In genomic region chr7:132541656-132542055, GRCh38 we compare ENCODE assay signal across 22 cellular contexts. TPM values are rescaled to one million over a fixed set of nuclear protein-coding genes. Genes with fewer than 3 reads are reported as not detected.
DNase-seq lines count a peak whose midpoint lies in the region; ATAC-seq lines count a peak whose summit lies in the region.
"Had no signal": no experiment of that assay in that cellular context is flagged by ENCODE, and none has a peak within 500 bp of the region (broad histone marks: within the 10 kb centered on the region; RNA-seq: fewer than 3 reads in every experiment).

No MANE protein-coding gene starts in this region.

- peaks cover 30% of the 10 kb centered on the region for H3K27me3 Mint-ChIP-seq in activated naive CD4-positive, alpha-beta T cell treated with anti-CD3 and anti-CD28 coated beads, Interleukin-2, amount 10 ng/mL, durations not matched to agents 7 days and 5 days
- H3K27me3 Mint-ChIP-seq in activated T-helper 17 cell treated with anti-CD3 and anti-CD28 coated beads, Interleukin-2, amount 50 U/mL, for 72 hours, result peaks cover 4% of the 10 kb centered on the region
- peaks cover 10% of the 10 kb centered on the region for H3K27me3 Mint-ChIP-seq in stimulated activated memory B cell treated with anti-CD40 and anti-IgM and Interleukin-4, amounts not matched to agents 10 μg/mL and 1 μg/mL and 100 μg/mL, for 72 hours
- H3K27me3 Mint-ChIP-seq: CD4-positive, alpha-beta T cell had no signal

- ATAC-seq in activated naive CD4-positive, alpha-beta T cell treated with anti-CD3 and anti-CD28 coated beads, Interleukin-2, amount 50 U/mL, for 72 hours, result peak; percentile 45 to 58
- peak; percentile 24 for ATAC-seq in activated T-helper 17 cell treated with anti-CD3 and anti-CD28 coated beads, Interleukin-2, amount 50 U/mL, for 72 hours (replicated peaks)
- ATAC-seq in stimulated activated memory B cell treated with anti-CD40 and anti-IgM and Interleukin-4, amounts not matched to agents 10 μg/mL and 1 μg/mL and 100 μg/mL, for 72 hours, result no peak
- ATAC-seq in HG03025 (IDR thresholded peaks at IDR 0.05; ENCODE audit: low FRiP score, unreplicated experiment), result no peak
- ATAC-seq: HCT116, HepG2, K562, PC-3 had no signal

- H3K27ac Mint-ChIP-seq in activated naive CD4-positive, alpha-beta T cell treated with anti-CD3 and anti-CD28 coated beads, Interleukin-2, amount 50 U/mL, for 72 hours, result no peak overlapping the region
- H3K27ac Mint-ChIP-seq in activated naive CD4-positive, alpha-beta T cell treated with anti-CD3 and anti-CD28 coated beads, Interleukin-2, amount 10 ng/mL, durations not matched to agents 7 days and 5 days, result no peak overlapping the region
- H3K27ac Mint-ChIP-seq in activated T-helper 17 cell treated with anti-CD3 and anti-CD28 coated beads, Interleukin-2, amount 50 U/mL, for 72 hours, result no peak overlapping the region
- no peak overlapping the region for H3K27ac Mint-ChIP-seq in stimulated activated memory B cell treated with anti-CD40 and anti-IgM and Interleukin-4, amounts not matched to agents 10 μg/mL and 1 μg/mL and 100 μg/mL, for 72 hours
- H3K27ac Mint-ChIP-seq: CD4-positive, alpha-beta T cell had no signal

- CTCF ChIA-PET in activated naive CD4-positive, alpha-beta T cell treated with anti-CD3 and anti-CD28 coated beads, Interleukin-2, amount 10 ng/mL, durations not matched to agents 7 days and 5 days (lab: Charles Lee), result no interaction called here

- H3K9me3 Mint-ChIP-seq in activated naive CD4-positive, alpha-beta T cell treated with anti-CD3 and anti-CD28 coated beads, Interleukin-2, amount 50 U/mL, for 72 hours, result peaks cover 0 to 5% of the 10 kb centered on the region in 2 donors
- peaks cover 6% of the 10 kb centered on the region for H3K9me3 Mint-ChIP-seq in activated naive CD4-positive, alpha-beta T cell treated with anti-CD3 and anti-CD28 coated beads, Interleukin-2, amount 10 ng/mL, durations not matched to agents 7 days and 5 days
- H3K9me3 Mint-ChIP-seq in activated T-helper 17 cell treated with anti-CD3 and anti-CD28 coated beads, Interleukin-2, amount 50 U/mL, for 72 hours, result peaks cover 5% of the 10 kb centered on the region
- peaks cover 7% of the 10 kb centered on the region for H3K9me3 Mint-ChIP-seq in stimulated activated memory B cell treated with anti-CD40 and anti-IgM and Interleukin-4, amounts not matched to agents 10 μg/mL and 1 μg/mL and 100 μg/mL, for 72 hours

- peaks cover 0 to 8% of the 10 kb centered on the region in 2 donors for H3K36me3 Mint-ChIP-seq in activated naive CD4-positive, alpha-beta T cell treated with anti-CD3 and anti-CD28 coated beads, Interleukin-2, amount 50 U/mL, for 72 hours
- H3K36me3 Mint-ChIP-seq in activated naive CD4-positive, alpha-beta T cell treated with anti-CD3 and anti-CD28 coated beads, Interleukin-2, amount 10 ng/mL, durations not matched to agents 7 days and 5 days, result peaks cover 58% of the 10 kb centered on the region
- no peaks in the 10 kb centered on the region for H3K36me3 Mint-ChIP-seq in activated T-helper 17 cell treated with anti-CD3 and anti-CD28 coated beads, Interleukin-2, amount 50 U/mL, for 72 hours (ENCODE audit: low read depth)
- no peaks in the 10 kb centered on the region for H3K36me3 Mint-ChIP-seq in stimulated activated memory B cell treated with anti-CD40 and anti-IgM and Interleukin-4, amounts not matched to agents 10 μg/mL and 1 μg/mL and 100 μg/mL, for 72 hours

- peaks cover 43% of the 10 kb centered on the region for H3K4me1 Mint-ChIP-seq in activated naive CD4-positive, alpha-beta T cell treated with anti-CD3 and anti-CD28 coated beads, Interleukin-2, amount 10 ng/mL, durations not matched to agents 7 days and 5 days
- peaks cover 4% of the 10 kb centered on the region for H3K4me1 Mint-ChIP-seq in activated T-helper 17 cell treated with anti-CD3 and anti-CD28 coated beads, Interleukin-2, amount 50 U/mL, for 72 hours
- H3K4me1 Mint-ChIP-seq in stimulated activated memory B cell treated with anti-CD40 and anti-IgM and Interleukin-4, amounts not matched to agents 10 μg/mL and 1 μg/mL and 100 μg/mL, for 72 hours, result no peaks in the 10 kb centered on the region

- H3K4me3 Mint-ChIP-seq in activated naive CD4-positive, alpha-beta T cell treated with anti-CD3 and anti-CD28 coated beads, Interleukin-2, amount 10 ng/mL, durations not matched to agents 7 days and 5 days, result no peak overlapping the region
- H3K4me3 Mint-ChIP-seq in activated T-helper 17 cell treated with anti-CD3 and anti-CD28 coated beads, Interleukin-2, amount 50 U/mL, for 72 hours, result no peak overlapping the region
- H3K4me3 Mint-ChIP-seq in stimulated activated memory B cell treated with anti-CD40 and anti-IgM and Interleukin-4, amounts not matched to agents 10 μg/mL and 1 μg/mL and 100 μg/mL, for 72 hours, result no peak overlapping the region
- H3K4me3 Mint-ChIP-seq: CD4-positive, alpha-beta T cell had no signal

- DNase-seq in activated naive CD4-positive, alpha-beta T cell treated with anti-CD3 and anti-CD28 coated beads, Interleukin-2, amount 50 U/mL, for 72 hours (ENCODE audit: low spot score in 2 of 2), result no peak
- no peak for DNase-seq in activated naive CD4-positive, alpha-beta T cell treated with anti-CD3 and anti-CD28 coated beads, Interleukin-2, amount 10 ng/mL, durations not matched to agents 7 days and 5 days
- DNase-seq in iPS DF 4.7 (ENCODE audit: extremely low read depth, low spot score), result peak; percentile 56
- DNase-seq in GM19240 (ENCODE audit: insufficient read length, low spot score), result no peak
- DNase-seq: CD4-positive, alpha-beta T cell; DMS53; GM23248; Kasumi-1; NCI-H1092 treated with DMSO at 0.1 percent for 48 hours; NCI-H2029 treated with DMSO at 0.1 percent for 48 hours; NCI-H446 treated with DMSO at 0.1 percent for 48 hours; NCI-H526; NCI-H82; NK-92 treated with Interleukin-12 subunit alpha and Interleukin-12 subunit beta, amount 100 ng/mL, for 24 hours; PC-3; SK-N-SH had no signal

RNA-seq across cellular contexts. Expression of gene PLXNA4, which starts 34.6 kb away (rescaled TPM):
- under 1 TPM; 0.06 to 0.41 TPM for total RNA-seq in activated naive CD4-positive, alpha-beta T cell treated with anti-CD3 and anti-CD28 coated beads, Interleukin-2, amount 50 U/mL, for 72 hours
- total RNA-seq in activated T-helper 17 cell treated with anti-CD3 and anti-CD28 coated beads, Interleukin-2, amount 50 U/mL, for 72 hours, result 1 to 10 TPM; 1.4 to 2.3 TPM

Comparison
In these comparisons a context has a peak if more than half of its experiments do, and no peak if none do; other contexts are left out.
1. ATAC-seq: peak in activated naive CD4-positive, alpha-beta T cell treated with anti-CD3 and anti-CD28 coated beads, Interleukin-2, amount 50 U/mL, for 72 hours (2 of 2) and activated T-helper 17 cell treated with anti-CD3 and anti-CD28 coated beads, Interleukin-2, amount 50 U/mL, for 72 hours (single experiment); none in stimulated activated memory B cell treated with anti-CD40 and anti-IgM and Interleukin-4, amounts not matched to agents 10 μg/mL and 1 μg/mL and 100 μg/mL, for 72 hours (single experiment) and HG03025 (single experiment).